1 cellular context compared by ENCODE assay signal in genomic region chr7:25179325-25179724, GRCh38.
TF ChIP-seq lines count a peak whose summit lies in the region.

No MANE protein-coding gene starts in this region.

TF ChIP-seq in A549, 52 proteins besides CTCF, POLR2A, EP300 and RAD21 (continued from another document):
- TF ChIP-seq ATOH8 (CRISPR knock-in tag; IDR thresholded peaks at IDR 0.05; ENCODE audit: low read depth): no peak
